7 cellular contexts compared by ENCODE assay signal in the genomic region with DNA sequence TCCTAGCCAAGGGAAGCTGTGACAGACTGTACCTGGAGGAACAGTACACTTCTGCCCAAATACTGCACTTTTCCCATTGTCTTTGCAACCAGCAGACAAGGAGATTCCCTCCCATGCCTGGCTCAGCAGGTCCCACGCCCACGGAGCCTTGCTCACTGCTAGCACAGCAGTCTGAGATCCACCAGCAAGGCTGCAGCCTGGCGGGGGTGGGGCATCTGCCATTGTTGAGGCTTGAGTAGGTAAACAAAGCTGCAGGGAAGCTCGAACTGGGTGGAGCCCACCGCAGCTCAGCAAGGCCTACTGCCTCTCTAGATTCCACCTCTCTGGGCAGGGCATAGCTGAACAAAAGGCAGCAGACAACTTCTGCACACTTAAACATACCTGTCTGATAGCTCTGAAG.
DNase-seq lines count a peak whose midpoint lies in the region; ATAC-seq, FAIRE-seq and TF ChIP-seq lines count a peak whose summit lies in the region.
"Not testable (repeated sequence)": the region's sequence is repeated elsewhere in the genome, so short reads cannot be mapped to it uniquely, and the experiment has no call there.

No MANE protein-coding gene starts in this region.

- not testable (repeated sequence) for H2BK5ac ChIP-seq in H1 (ENCODE audit: low read depth, low read length); neuronal stem cell (ENCODE audit: low read length)

- H3K27ac ChIP-seq in H1 (ENCODE audit: low read depth, low read length); left lung; neuronal stem cell (replicated peaks; ENCODE audit: low read length): not testable (repeated sequence)

- not testable (repeated sequence) for TF ChIP-seq EP300 in H1 (IDR thresholded peaks at IDR 0.05; ENCODE audit: borderline replicate concordance in 1 of 2, low read depth in 2 of 2, low read length in 2 of 2)

- TF ChIP-seq RAD21 in H1 (IDR thresholded peaks at IDR 0.05 in 1 of 2, conservative IDR thresholded peaks at IDR 0.05 in 1 of 2; ENCODE audit: low read depth in 2 of 2, low read length in 2 of 2) = not testable (repeated sequence)

- not testable (repeated sequence) for TF ChIP-seq CTCF in H1 (IDR thresholded peaks at IDR 0.05; ENCODE audit: control extremely low read depth in 1 of 3, insufficient read depth in 1 of 3, low read depth in 1 of 3, low read length in 3 of 3); left lung (IDR thresholded peaks at IDR 0.05)

- POLR2A ChIA-PET in H1 (lab: Charles Lee; ENCODE audit: partially characterized antibody) = interaction anchor here (0.9 kb wide), 1 partner anchor 11 kb away, joined by 3 read pairs; no protein-coding TSS in a partner anchor

- H3K36me3 ChIP-seq in NT2/D1 (ENCODE audit: insufficient read depth, insufficient read length, low read length); H1 (ENCODE audit: control insufficient read depth in 2 of 4, insufficient read depth in 4 of 4, low read length in 3 of 4); left lung; neuronal stem cell (replicated peaks in 1 of 2; ENCODE audit: control insufficient read depth in 2 of 2, insufficient read depth in 2 of 2, low read length in 2 of 2): not testable (repeated sequence)

- not testable (repeated sequence) for H4K91ac ChIP-seq in H1 (replicated peaks; ENCODE audit: insufficient read length, low read length); neuronal stem cell (ENCODE audit: low read depth, low read length, poor library complexity)

- H3K79me2 ChIP-seq in H1 (ENCODE audit: control insufficient read depth in 1 of 2, insufficient read depth in 2 of 2, low read length in 2 of 2) = not testable (repeated sequence)

- not testable (repeated sequence) for H4K20me1 ChIP-seq in H1 (replicated peaks in 1 of 2; ENCODE audit: control insufficient read depth in 1 of 2, insufficient read depth in 2 of 2, low read length in 2 of 2)

- H3K23me2 ChIP-seq in H1 (ENCODE audit: low read depth, low read length) = not testable (repeated sequence)

- intact Hi-C loops in left lung (cut with DNase I) = not testable (repeated sequence)

- not testable (repeated sequence) for H3K23ac ChIP-seq in H1 (ENCODE audit: insufficient read length); neuronal stem cell (ENCODE audit: low read depth, low read length, poor library complexity)

- DNase-seq in DMS53 (lab: John Stamatoyannopoulos, UW) (peak; percentile 57), NCI-H1417 (lab: John Stamatoyannopoulos, UW) (peak; percentile 67 to 79 (median 72)), NCI-H345 treated with DMSO at 0.1 percent for 48 hours (lab: John Stamatoyannopoulos, UW; ENCODE audit: unreplicated experiment) (peak; percentile 9), NT2/D1 (ENCODE audit: low read depth, low spot score) (peak; percentile 51), H1 (ENCODE audit: low read depth in 1 of 2, low spot score in 2 of 2) (peak in 1 of 2 experiments; percentile 66), left lung (peak; percentile 34 to 60)
- not testable (repeated sequence) for DNase-seq in neuronal stem cell (ENCODE audit: low spot score)

- not testable (repeated sequence) for H2BK12ac ChIP-seq in H1 (ENCODE audit: low read depth, low read length); neuronal stem cell (ENCODE audit: low read length)

- not testable (repeated sequence) for H2AFZ ChIP-seq in H1 (ENCODE audit: low read length)
- H2AFZ ChIP-seq in neuronal stem cell (ENCODE audit: low read length) = peak overlapping the region; percentile 54

- H3K4ac ChIP-seq in H1 (replicated peaks; ENCODE audit: insufficient read length, low read depth, low read length); neuronal stem cell (ENCODE audit: low read length): not testable (repeated sequence)

- not testable (repeated sequence) for H2BK15ac ChIP-seq in H1 (ENCODE audit: low read length); neuronal stem cell (ENCODE audit: low read length)

- H3K4me3 ChIP-seq in NT2/D1 (ENCODE audit: insufficient read length, low read depth); H1 (ENCODE audit: extremely low read depth in 1 of 4, insufficient read depth in 2 of 4, low read depth in 3 of 4, low read length in 4 of 4); left lung; neuronal stem cell (ENCODE audit: low read length in 2 of 2): not testable (repeated sequence)

- H3K9ac ChIP-seq in NT2/D1 (ENCODE audit: insufficient read length, low read depth); H1 (replicated peaks in 1 of 4; ENCODE audit: extremely low read depth in 1 of 4, low read depth in 3 of 4, low read length in 3 of 4); neuronal stem cell (ENCODE audit: low read depth, low read length, poor library complexity): not testable (repeated sequence)

- not testable (repeated sequence) for H3K56ac ChIP-seq in H1 (replicated peaks; ENCODE audit: insufficient read length, low read depth, low read length)

- CTCF ChIA-PET in H1 (lab: Charles Lee; ENCODE audit: partially characterized antibody) = not testable (repeated sequence)

- H3K9me3 ChIP-seq in NT2/D1 (ENCODE audit: insufficient read depth, low read length); H1 (ENCODE audit: insufficient read depth in 2 of 2, low read depth in 1 of 2, low read length in 1 of 2); left lung; neuronal stem cell (replicated peaks in 1 of 2; ENCODE audit: control insufficient read depth in 2 of 2, insufficient read depth in 1 of 2, low read depth in 1 of 2, low read length in 2 of 2): not testable (repeated sequence)

- not testable (repeated sequence) for TF ChIP-seq POLR2A in H1 (IDR thresholded peaks at IDR 0.05; ENCODE audit: control extremely low read depth in 1 of 2, low read depth in 2 of 2, low read length in 2 of 2)

- H3K27me3 ChIP-seq in NT2/D1 (ENCODE audit: insufficient read depth, insufficient read length); H1 (replicated peaks in 1 of 4; ENCODE audit: control insufficient read depth in 3 of 4, extremely low read depth in 1 of 4, insufficient read depth in 3 of 4, low read length in 3 of 4); left lung; neuronal stem cell (ENCODE audit: control insufficient read depth in 3 of 3, insufficient read depth in 3 of 3, low read depth in 1 of 3, low read length in 3 of 3): not testable (repeated sequence)

- not testable (repeated sequence) for FAIRE-seq in H1 (lab: Jason Lieb, UNC)

- not testable (repeated sequence) for H3K18ac ChIP-seq in H1 (ENCODE audit: extremely low read depth, low read length); neuronal stem cell (ENCODE audit: low read length)

- H2AK5ac ChIP-seq in H1 (ENCODE audit: low read depth, low read length); neuronal stem cell (ENCODE audit: low read depth, low read length): not testable (repeated sequence)

- ATAC-seq in left lung = peak; percentile 18

- H3K79me1 ChIP-seq in H1 (ENCODE audit: low read depth, low read length); neuronal stem cell (ENCODE audit: low read depth, low read length): not testable (repeated sequence)

- H2BK20ac ChIP-seq in H1 (ENCODE audit: low read length) = not testable (repeated sequence)

- H2BK120ac ChIP-seq in H1 (replicated peaks; ENCODE audit: low read depth, low read length); neuronal stem cell (ENCODE audit: low read depth, low read length): not testable (repeated sequence)

- H3K4me1 ChIP-seq in NT2/D1 (ENCODE audit: insufficient read depth, insufficient read length); H1 (replicated peaks in 1 of 4; ENCODE audit: control insufficient read depth in 3 of 4, insufficient read depth in 4 of 4, low read length in 3 of 4); left lung; neuronal stem cell (ENCODE audit: control insufficient read depth in 2 of 2, insufficient read depth in 1 of 2, low read depth in 1 of 2, low read length in 2 of 2): not testable (repeated sequence)

- H3K14ac ChIP-seq in H1 (ENCODE audit: insufficient read length); neuronal stem cell (ENCODE audit: low read length): not testable (repeated sequence)

- 37% methylated on average over 5 of the region's 5 CpGs; no CpG with 5 or more reads in 1 of the 2 experiments for WGBS in H1 (ENCODE audit: extremely low coverage in 1 of 2, insufficient coverage in 1 of 2, insufficient read length in 1 of 2, insufficient replicate concordance in 2 of 2, low coverage in 1 of 2, low lambda C conversion rate in 2 of 2, missing lambda C conversion rate in 1 of 2), 2 experiments
- WGBS in neuronal stem cell (ENCODE audit: extremely low coverage in 2 of 2, insufficient read length in 2 of 2, insufficient replicate concordance in 1 of 2), 2 donors = no CpG with 5 or more reads among the region's 5 CpGs

- H3K4me2 ChIP-seq in H1 (ENCODE audit: insufficient read depth in 1 of 2, low read depth in 2 of 2, low read length in 2 of 2) = peak overlapping the region; percentile 15 to 21; a peak in 1 of 4 replicates
- H3K4me2 ChIP-seq in neuronal stem cell (ENCODE audit: insufficient read depth, low read length, poor library complexity, severe bottlenecking) = not testable (repeated sequence)

- H4K8ac ChIP-seq in H1 (ENCODE audit: extremely low read depth, insufficient read depth, low read length); neuronal stem cell (ENCODE audit: low read depth, low read length): not testable (repeated sequence)

- not testable (repeated sequence) for H4K5ac ChIP-seq in H1 (ENCODE audit: insufficient read length, low read depth, low read length)
